In the genomic region with DNA sequence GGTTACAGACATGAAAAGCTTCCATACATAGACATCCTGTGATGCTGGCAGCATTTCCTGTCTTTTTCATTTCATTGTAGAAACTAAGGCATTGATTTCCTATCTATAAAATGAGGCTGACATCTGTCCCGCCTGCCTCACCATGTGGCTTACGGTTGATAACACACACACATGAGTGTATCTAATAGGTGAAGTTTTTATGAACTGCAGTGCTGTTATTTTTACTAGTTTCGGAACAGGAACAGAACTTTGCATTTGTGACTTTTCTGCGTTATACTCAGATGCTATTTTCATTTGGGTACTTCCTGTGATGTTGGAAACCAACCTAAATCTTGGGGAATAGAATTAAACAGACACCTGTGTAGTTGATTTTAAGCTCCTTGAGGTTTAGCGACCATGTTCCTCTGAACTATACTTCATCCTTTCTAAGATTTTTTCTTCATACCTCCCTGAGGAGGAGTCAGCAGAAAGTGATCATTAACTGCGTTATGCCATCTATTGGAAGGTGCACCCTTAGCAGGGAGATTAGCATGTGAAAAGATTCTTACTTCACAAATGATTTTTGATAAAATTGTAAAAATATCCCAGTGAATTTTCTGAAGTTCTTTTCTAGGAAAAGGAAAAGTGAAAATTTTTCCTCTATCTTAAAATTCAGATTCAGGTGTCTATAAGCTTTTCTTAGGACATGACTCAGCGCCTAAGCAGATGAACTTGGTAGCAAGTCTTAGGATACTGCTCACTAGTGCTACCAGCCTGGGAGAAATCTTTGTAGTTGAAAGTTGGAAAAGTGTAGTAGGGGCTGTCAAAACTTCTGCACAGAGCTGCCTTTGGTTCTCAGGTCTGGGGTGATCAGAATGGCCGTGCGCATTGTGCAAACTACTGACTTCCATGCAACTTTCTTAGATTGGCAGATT, we compare ENCODE assay signal across 14 cellular contexts.
A peak's percentile ranks its signal among the peaks of the same experiment; 100 is the strongest.
DNase-seq lines count a peak whose midpoint lies in the region; ATAC-seq, FAIRE-seq and TF ChIP-seq lines count a peak whose summit lies in the region.
"Had no signal": no experiment of that assay in that cellular context is flagged by ENCODE, and none has a peak within 500 bp of the region (broad histone marks: within the 10 kb centered on the region; RNA-seq: fewer than 3 reads in every experiment).

No MANE protein-coding gene starts in this region.

- FAIRE-seq in GM12878 (lab: Jason Lieb, UNC): no peak
- FAIRE-seq: H1 had no signal

- H3K4me1 Mint-ChIP-seq in activated T-helper 2 cell treated with anti-CD3 and anti-CD28 coated beads, Interferon-gamma antibody, Interleukin-2, Interleukin-4, amounts not matched to agents 10 μg/mL and 5 μg/mL and 100 μg/mL, durations not matched to agents 14 hours and 24 hours and 36 hours (ENCODE audit: low read depth): peaks cover 6% of the 10 kb centered on the region

- no peaks in the 10 kb centered on the region for H3K9me3 ChIP-seq in GM12878 (replicated peaks; ENCODE audit: control insufficient read depth, insufficient read depth, low read length)
- H3K9me3 ChIP-seq: esophagus squamous epithelium had no signal

- no peaks in the 10 kb centered on the region for H3K9me3 Mint-ChIP-seq in activated T-helper 2 cell treated with anti-CD3 and anti-CD28 coated beads, Interferon-gamma antibody, Interleukin-2, Interleukin-4, amounts not matched to agents 10 μg/mL and 5 μg/mL and 100 μg/mL, durations not matched to agents 14 hours and 24 hours and 36 hours
- H3K9me3 Mint-ChIP-seq: immature natural killer cell had no signal

- DNase-seq in GM12878 (ENCODE audit: low read depth, low spot score): no peak
- DNase-seq in stimulated activated CD8-positive, alpha-beta memory T cell treated with anti-CD3 and anti-CD28 coated beads, Interleukin-4, amount 100 ng/mL, for 48 hours: no peak
- DNase-seq in activated T-helper 2 cell treated with anti-CD3 and anti-CD28 coated beads, Interferon-gamma antibody, Interleukin-2, Interleukin-4, amounts not matched to agents 10 μg/mL and 5 μg/mL and 100 μg/mL, durations not matched to agents 14 hours and 24 hours and 36 hours (ENCODE audit: low spot score): no peak
- DNase-seq in NCI-H69 (lab: John Stamatoyannopoulos, UW): no peak
- DNase-seq: activated T-cell treated with anti-CD3 and anti-CD28 coated beads for 4 hours, esophagus squamous epithelium, immature natural killer cell, NCI-H1930 had no signal

- POLR2A ChIA-PET in GM12878 (lab: Charles Lee): interaction anchor here (0.6 to 2.2 kb wide), 5 partner anchors 13 to 171 kb away, joined by 3 to 5 read pairs (median 4); no protein-coding TSS in a partner anchor

- SMC1A ChIA-PET in GM12878 (lab: Charles Lee; ENCODE audit: uncharacterized antibody, unreplicated experiment): interaction anchor here (0.9 to 3.7 kb wide), 21 partner anchors 8 to 371 kb away, joined by 3 to 24 read pairs (median 3); no protein-coding TSS in a partner anchor

- no peak overlapping the region for H3K27ac Mint-ChIP-seq in activated T-helper 2 cell treated with anti-CD3 and anti-CD28 coated beads, Interferon-gamma antibody, Interleukin-2, Interleukin-4, amounts not matched to agents 10 μg/mL and 5 μg/mL and 100 μg/mL, durations not matched to agents 14 hours and 24 hours and 36 hours
- H3K27ac Mint-ChIP-seq: immature natural killer cell; naive thymus-derived CD4-positive, alpha-beta T cell had no signal

- TF ChIP-seq EP300 in GM12878 (IDR thresholded peaks at IDR 0.05; ENCODE audit: borderline replicate concordance in 1 of 2, control insufficient read depth in 1 of 2, low read depth in 2 of 2, low read length in 2 of 2): no peak

- peak overlapping the region; percentile 12 for H3K4me2 ChIP-seq in GM12878 (ENCODE audit: control insufficient read depth, insufficient read depth)

- H3K9ac ChIP-seq in GM12878 (ENCODE audit: control insufficient read depth, insufficient read depth, low read length): no peak overlapping the region

- 38% methylated on average over 9 of the region's 9 CpGs for WGBS in GM12878 (ENCODE audit: insufficient coverage, insufficient replicate concordance, low lambda C conversion rate, missing lambda C conversion rate)

- H2AFZ ChIP-seq in GM12878 (ENCODE audit: control insufficient read depth, low read depth, low read length): no peak overlapping the region

- TF ChIP-seq POLR2A in GM12878 (IDR thresholded peaks at IDR 0.05; ENCODE audit: low read depth, low read length): no peak

- RAD21 ChIA-PET in GM12878 (lab: Charles Lee; ENCODE audit: unreplicated experiment): interaction anchor here (0.8 to 2.8 kb wide), 9 partner anchors 10 to 169 kb away, joined by 3 to 13 read pairs (median 3); no protein-coding TSS in a partner anchor

- TF ChIP-seq RAD21 in GM12878 (IDR thresholded peaks at IDR 0.05; ENCODE audit: insufficient read depth, low read depth, low read length): 0 out of 2 replicates have a peak, but pooled peaks have one; percentile 8

- H3K79me2 ChIP-seq in GM12878 (ENCODE audit: control insufficient read depth, insufficient read depth, low read length): peaks cover 19% of the 10 kb centered on the region

- CTCF ChIA-PET in GM12878 (lab: Yijun Ruan, JAX): interaction anchor here (0.6 to 8.7 kb wide), 7 partner anchors 8 to 169 kb away, joined by 3 to 56 read pairs (median 5); no protein-coding TSS in a partner anchor

- peaks cover 6 to 18% of the 10 kb centered on the region in 2 experiments for H3K36me3 ChIP-seq in GM12878 (ENCODE audit: control insufficient read depth in 2 of 2, insufficient read depth in 2 of 2, low read length in 1 of 2)

- intact Hi-C loops in GM12878 (cut with micrococcal nuclease; ENCODE audit: unreplicated experiment): no loop called here
- intact Hi-C loops in activated T-helper 2 cell treated with anti-CD3 and anti-CD28 coated beads, Interferon-gamma antibody, Interleukin-2, Interleukin-4, amounts not matched to agents 10 μg/mL and 5 μg/mL and 100 μg/mL, durations not matched to agents 14 hours and 24 hours and 36 hours (cut with micrococcal nuclease): no loop called here

- H3K27ac ChIP-seq in C4-2B (no peak overlapping the region), GM12878 (ENCODE audit: control insufficient read depth, insufficient read depth) (peak overlapping the region; percentile 20; the same call in 1 of the 2 replicates)
- H3K27ac ChIP-seq: esophagus squamous epithelium had no signal

- H3K4me3 ChIP-seq in GM12878: no peak overlapping the region
- H3K4me3 ChIP-seq: esophagus squamous epithelium had no signal

- peaks cover 47% of the 10 kb centered on the region for H3K27me3 Mint-ChIP-seq in activated T-helper 2 cell treated with anti-CD3 and anti-CD28 coated beads, Interferon-gamma antibody, Interleukin-2, Interleukin-4, amounts not matched to agents 10 μg/mL and 5 μg/mL and 100 μg/mL, durations not matched to agents 14 hours and 24 hours and 36 hours (ENCODE audit: low read depth)

- peak; percentile 51 for ATAC-seq in GM19455 (IDR thresholded peaks at IDR 0.05; ENCODE audit: unreplicated experiment)
- ATAC-seq in HG03159 (IDR thresholded peaks at IDR 0.05; ENCODE audit: unreplicated experiment): peak; percentile 56
- peak; percentile 46 for ATAC-seq in GM12878
- no peak for ATAC-seq in HG02852 (IDR thresholded peaks at IDR 0.05; ENCODE audit: unreplicated experiment)
- ATAC-seq: naive thymus-derived CD4-positive, alpha-beta T cell had no signal

- H3K4me1 ChIP-seq in GM12878 (ENCODE audit: control insufficient read depth, insufficient read depth, low read length): peaks cover 7% of the 10 kb centered on the region; the same call in 1 of the 2 replicates
- H3K4me1 ChIP-seq: esophagus squamous epithelium had no signal

- BruUV-seq in GM12878 (replicated peaks; lab: Mats Ljungman, UMichigan): no TSS peak

- H3K27me3 ChIP-seq in GM12878 (replicated peaks in 1 of 2; ENCODE audit: control insufficient read depth in 2 of 2, insufficient read depth in 2 of 2, low read length in 1 of 2): no peaks in the 10 kb centered on the region
- H3K27me3 ChIP-seq: esophagus squamous epithelium had no signal

- no peaks in the 10 kb centered on the region for H4K20me1 ChIP-seq in GM12878 (ENCODE audit: control insufficient read depth, insufficient read depth)

- TF ChIP-seq CTCF in C4-2B (conservative IDR thresholded peaks at IDR 0.05) (0 out of 2 replicates have a peak, but pooled peaks have one; percentile 6), GM12878 (IDR thresholded peaks at IDR 0.05 in 2 of 3, conservative IDR thresholded peaks at IDR 0.05 in 1 of 3; ENCODE audit: control insufficient read depth in 2 of 3, extremely low read depth in 1 of 3, insufficient read depth in 1 of 3, low read depth in 3 of 3, low read length in 3 of 3) (no peak; a peak in 1 of 6 replicates)

- no peak overlapping the region for H3K4me3 Mint-ChIP-seq in activated T-helper 2 cell treated with anti-CD3 and anti-CD28 coated beads, Interferon-gamma antibody, Interleukin-2, Interleukin-4, amounts not matched to agents 10 μg/mL and 5 μg/mL and 100 μg/mL, durations not matched to agents 14 hours and 24 hours and 36 hours (ENCODE audit: low read depth)
- H3K4me3 Mint-ChIP-seq: immature natural killer cell had no signal

- in situ Hi-C loops in GM12878 (cut with MboI): no loop called here

- H3K36me3 Mint-ChIP-seq in activated T-helper 2 cell treated with anti-CD3 and anti-CD28 coated beads, Interferon-gamma antibody, Interleukin-2, Interleukin-4, amounts not matched to agents 10 μg/mL and 5 μg/mL and 100 μg/mL, durations not matched to agents 14 hours and 24 hours and 36 hours (ENCODE audit: low read depth): no peaks in the 10 kb centered on the region
- H3K36me3 Mint-ChIP-seq: naive thymus-derived CD4-positive, alpha-beta T cell had no signal

TF ChIP-seq in GM12878, 131 proteins besides CTCF, POLR2A, EP300 and RAD21 (continues in another document):
- TF ChIP-seq CREM (IDR thresholded peaks at IDR 0.05; ENCODE audit: low read depth): no peak
- TF ChIP-seq, protein P1, sequence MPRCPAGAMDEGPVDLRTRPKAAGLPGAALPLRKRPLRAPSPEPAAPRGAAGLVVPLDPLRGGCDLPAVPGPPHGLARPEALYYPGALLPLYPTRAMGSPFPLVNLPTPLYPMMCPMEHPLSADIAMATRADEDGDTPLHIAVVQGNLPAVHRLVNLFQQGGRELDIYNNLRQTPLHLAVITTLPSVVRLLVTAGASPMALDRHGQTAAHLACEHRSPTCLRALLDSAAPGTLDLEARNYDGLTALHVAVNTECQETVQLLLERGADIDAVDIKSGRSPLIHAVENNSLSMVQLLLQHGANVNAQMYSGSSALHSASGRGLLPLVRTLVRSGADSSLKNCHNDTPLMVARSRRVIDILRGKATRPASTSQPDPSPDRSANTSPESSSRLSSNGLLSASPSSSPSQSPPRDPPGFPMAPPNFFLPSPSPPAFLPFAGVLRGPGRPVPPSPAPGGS (IDR thresholded peaks at IDR 0.05; ENCODE audit: borderline replicate concordance, insufficient read depth, low read depth, low read length, poor library complexity, severe bottlenecking): no peak
- TF ChIP-seq ATF7 (IDR thresholded peaks at IDR 0.05; ENCODE audit: low read depth): no peak
- TF ChIP-seq ZNF622 (IDR thresholded peaks at IDR 0.05): no peak
- TF ChIP-seq NFXL1 (IDR thresholded peaks at IDR 0.05; ENCODE audit: borderline replicate concordance): no peak
